8 cellular contexts compared by ENCODE assay signal in the genomic region with DNA sequence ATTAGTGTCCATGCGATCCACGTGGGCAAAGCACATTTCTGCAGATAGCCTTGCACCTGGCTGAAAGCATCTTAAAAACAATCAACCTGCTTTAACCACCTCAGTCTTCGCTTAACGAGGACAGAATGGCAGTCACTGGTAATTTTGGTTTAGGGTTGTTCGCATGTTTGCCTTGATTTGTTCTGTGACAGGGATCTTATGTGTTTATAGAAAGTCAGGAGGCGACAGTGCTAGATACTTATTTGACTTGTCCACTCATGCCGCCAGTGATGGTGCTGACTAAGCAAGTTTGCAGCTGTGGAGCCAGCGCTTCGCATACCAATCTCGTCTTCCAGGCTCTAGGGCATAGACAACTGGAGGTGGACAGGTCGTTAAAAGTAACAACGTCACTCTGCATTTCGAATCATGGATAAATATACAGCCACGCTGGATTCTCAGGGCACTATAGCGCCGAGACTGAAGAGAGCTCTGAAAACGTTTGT. TPM values are rescaled to one million over a fixed set of nuclear protein-coding genes. Genes with fewer than 3 reads are reported as not detected.
DNase-seq lines count a peak whose midpoint lies in the region; ATAC-seq, FAIRE-seq and TF ChIP-seq lines count a peak whose summit lies in the region.

No MANE protein-coding gene starts in this region.

- FAIRE-seq in D721Med (lab: Jason Lieb, UNC) = no peak

- H3K4me3 Mint-ChIP-seq in GM23338 = peak overlapping the region; percentile 93
- H3K4me3 Mint-ChIP-seq in activated CD8-positive, alpha-beta T cell treated with anti-CD3 and anti-CD28 coated beads for 36 hours = peak overlapping the region; percentile 98

- POLR2A ChIA-PET in activated CD8-positive, alpha-beta T cell treated with anti-CD3 and anti-CD28 coated beads for 36 hours (lab: Charles Lee) = interaction anchor here (0.7 to 7.7 kb wide), 11 partner anchors 10 to 380 kb away, joined by 3 to 90 read pairs (median 7); partner anchors contain the start of genes ABCB1, CROT and DMTF1

- H3K4me1 Mint-ChIP-seq in GM23338 = peaks cover 17% of the 10 kb centered on the region
- peaks cover 18% of the 10 kb centered on the region for H3K4me1 Mint-ChIP-seq in activated CD8-positive, alpha-beta T cell treated with anti-CD3 and anti-CD28 coated beads for 36 hours (ENCODE audit: low read depth)

- H3K9me2 ChIP-seq in GM23338 (ENCODE audit: insufficient read depth) = no peaks in the 10 kb centered on the region

- CTCF ChIA-PET in activated CD8-positive, alpha-beta T cell treated with anti-CD3 and anti-CD28 coated beads for 36 hours (lab: Charles Lee) = interaction anchor here (0.6 to 3.0 kb wide), 11 partner anchors 12 to 294 kb away, joined by 3 to 14 read pairs (median 4); partner anchors contain the start of genes DMTF1 and ELAPOR2

- H3K4me1 ChIP-seq in GM23338 (ENCODE audit: insufficient read depth) = peaks cover 14% of the 10 kb centered on the region
- H3K4me1 ChIP-seq in iPS-20b (ENCODE audit: insufficient read depth, low read length) = peaks cover 5% of the 10 kb centered on the region; the same call in 1 of the 2 replicates

- H3K27me3 Mint-ChIP-seq in GM23338 (ENCODE audit: insufficient read depth, low read depth, poor library complexity) = peaks cover 17% of the 10 kb centered on the region
- H3K27me3 Mint-ChIP-seq in activated CD8-positive, alpha-beta T cell treated with anti-CD3 and anti-CD28 coated beads for 36 hours = peaks cover 2% of the 10 kb centered on the region

- H3K4me3 ChIP-seq in GM23338 (peak overlapping the region; percentile 99), iPS-20b (ENCODE audit: low read length) (peak overlapping the region; percentile 92), skin epidermis (peak overlapping the region; percentile 68 to 95 (median 89))

- peaks cover 20% of the 10 kb centered on the region for H4K20me1 ChIP-seq in GM23338 (replicated peaks; ENCODE audit: insufficient read depth)

- peak overlapping the region; percentile 96 for H3K4me2 ChIP-seq in GM23338

- intact Hi-C loops in activated CD8-positive, alpha-beta T cell treated with anti-CD3 and anti-CD28 coated beads for 36 hours (cut with micrococcal nuclease) = loop anchor here (10.0 kb wide), 1 partner anchor 166 kb away; the partner anchor contains the start of gene ELAPOR2

- no peak overlapping the region for H3K9ac ChIP-seq in iPS-20b (ENCODE audit: low read depth, low read length)

- H2AFZ ChIP-seq in GM23338 = peak overlapping the region; percentile 100

- no peak for TF ChIP-seq CTCF in GM23338 (conservative IDR thresholded peaks at IDR 0.05; ENCODE audit: low read depth in 2 of 2)
- TF ChIP-seq CTCF in activated CD8-positive, alpha-beta T cell treated with anti-CD3 and anti-CD28 coated beads for 36 hours (IDR thresholded peaks at IDR 0.05) = no peak
- no peak for TF ChIP-seq CTCF in D721Med (IDR thresholded peaks at IDR 0.05; ENCODE audit: insufficient read depth, missing control alignments)

- peaks cover 5% of the 10 kb centered on the region; the same call in 2 of the 3 replicates for H3K36me3 Mint-ChIP-seq in GM23338 (ENCODE audit: low read depth)
- H3K36me3 Mint-ChIP-seq in activated CD8-positive, alpha-beta T cell treated with anti-CD3 and anti-CD28 coated beads for 36 hours (ENCODE audit: low read depth) = peaks cover 33% of the 10 kb centered on the region

- H3K9me3 Mint-ChIP-seq in GM23338 = peaks cover 3% of the 10 kb centered on the region; the same call in 2 of the 3 replicates
- no peaks in the 10 kb centered on the region for H3K9me3 Mint-ChIP-seq in activated CD8-positive, alpha-beta T cell treated with anti-CD3 and anti-CD28 coated beads for 36 hours

- peak; percentile 21 for DNase-seq in AG08395 (ENCODE audit: low spot score)
- peak; percentile 30 for DNase-seq in GM23338 (ENCODE audit: low spot score)
- peak; percentile 13 for DNase-seq in activated CD8-positive, alpha-beta T cell treated with anti-CD3 and anti-CD28 coated beads for 36 hours
- no peak for DNase-seq in D721Med (ENCODE audit: insufficient read length, low spot score)
- DNase-seq in SIG-M5 treated with dmso at 0.1 percent for 504 hours (lab: John Stamatoyannopoulos, UW; ENCODE audit: unreplicated experiment) = no peak

- H3K27ac ChIP-seq in GM23338 (ENCODE audit: low read depth) (no peak overlapping the region), iPS-20b (ENCODE audit: low read length) (no peak overlapping the region), skin epidermis (peak overlapping the region in 9 of 21 experiments; percentile 77 to 91 (median 88))

- ATAC-seq in GM23338 (no peak), GM21723 (IDR thresholded peaks at IDR 0.05; ENCODE audit: unreplicated experiment) (no peak)
- no peak for ATAC-seq in activated CD8-positive, alpha-beta T cell treated with anti-CD3 and anti-CD28 coated beads for 36 hours

- no peaks in the 10 kb centered on the region for H3K36me3 ChIP-seq in GM23338 (ENCODE audit: insufficient read depth)
- H3K36me3 ChIP-seq in iPS-20b (ENCODE audit: insufficient read depth, low read depth, low read length) = peaks cover 14% of the 10 kb centered on the region

- H3F3A ChIP-seq in GM23338 (replicated peaks; ENCODE audit: low read depth) = no peaks in the 10 kb centered on the region

- H3K9me3 ChIP-seq in iPS-20b (ENCODE audit: insufficient read depth, low read depth, low read length) = no peaks in the 10 kb centered on the region

- H3K27ac Mint-ChIP-seq in GM23338 = no peak overlapping the region
- H3K27ac Mint-ChIP-seq in activated CD8-positive, alpha-beta T cell treated with anti-CD3 and anti-CD28 coated beads for 36 hours = peak overlapping the region; percentile 61

- H3K27me3 ChIP-seq in GM23338 (ENCODE audit: insufficient read depth) = peaks cover 31% of the 10 kb centered on the region
- H3K27me3 ChIP-seq in iPS-20b (ENCODE audit: insufficient read depth, low read length) = peaks cover 42% of the 10 kb centered on the region

- H3K79me2 ChIP-seq in GM23338 (replicated peaks; ENCODE audit: insufficient read depth) = peaks cover 30% of the 10 kb centered on the region

TF ChIP-seq in GM23338, 12 proteins besides CTCF, POLR2A, EP300 and RAD21 (continues in another document):
- no peak for TF ChIP-seq EZH2 (IDR thresholded peaks at IDR 0.05; ENCODE audit: low read depth, unreplicated experiment)
- TF ChIP-seq ZNF331 (CRISPR knock-in tag; IDR thresholded peaks at IDR 0.05; ENCODE audit: low read depth) = no peak
- TF ChIP-seq NANOG (IDR thresholded peaks at IDR 0.05; ENCODE audit: borderline replicate concordance) = no peak
- TF ChIP-seq, protein P1, sequence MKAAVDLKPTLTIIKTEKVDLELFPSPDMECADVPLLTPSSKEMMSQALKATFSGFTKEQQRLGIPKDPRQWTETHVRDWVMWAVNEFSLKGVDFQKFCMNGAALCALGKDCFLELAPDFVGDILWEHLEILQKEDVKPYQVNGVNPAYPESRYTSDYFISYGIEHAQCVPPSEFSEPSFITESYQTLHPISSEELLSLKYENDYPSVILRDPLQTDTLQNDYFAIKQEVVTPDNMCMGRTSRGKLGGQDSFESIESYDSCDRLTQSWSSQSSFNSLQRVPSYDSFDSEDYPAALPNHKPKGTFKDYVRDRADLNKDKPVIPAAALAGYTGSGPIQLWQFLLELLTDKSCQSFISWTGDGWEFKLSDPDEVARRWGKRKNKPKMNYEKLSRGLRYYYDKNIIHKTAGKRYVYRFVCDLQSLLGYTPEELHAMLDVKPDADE (IDR thresholded peaks at IDR 0.05) = no peak
- no peak for TF ChIP-seq POLR2AphosphoS5 (IDR thresholded peaks at IDR 0.05; ENCODE audit: low read depth)
- no peak for TF ChIP-seq EZH2phosphoT487 (IDR thresholded peaks at IDR 0.05; ENCODE audit: unreplicated experiment)
- TF ChIP-seq STAT1 (IDR thresholded peaks at IDR 0.05; ENCODE audit: unreplicated experiment) = no peak
- no peak for TF ChIP-seq REST (IDR thresholded peaks at IDR 0.05; ENCODE audit: unreplicated experiment)
- no peak for TF ChIP-seq CREB1 (CRISPR knock-in tag; IDR thresholded peaks at IDR 0.05; ENCODE audit: low read depth)
- no peak for TF ChIP-seq JUNB (IDR thresholded peaks at IDR 0.05; ENCODE audit: unreplicated experiment)
- TF ChIP-seq ZNF114 (CRISPR knock-in tag; IDR thresholded peaks at IDR 0.05) = no peak

RNA-seq across cellular contexts. Expression of gene TMEM243, which starts 1.2 kb away (rescaled TPM):
- 44.5 and 52.7 TPM in 2 replicates for total RNA-seq in GM23338 (2014; rRNA removed; shearing (Covaris generic))
- polyA plus RNA-seq in GM23338 (2016; fragmentation: Nextera tagmentation; extraction: Ambion mirVana) = 68.2 and 82.5 TPM in 2 replicates
- 10 to 100 TPM; 67.0 to 67.2 TPM for total RNA-seq in activated CD8-positive, alpha-beta T cell treated with anti-CD3 and anti-CD28 coated beads for 36 hours

Comparison
In these comparisons a context has a peak if more than half of its experiments do, and no peak if none do; other contexts are left out.
1. DNase-seq: peak in AG08395 (single experiment), GM23338 (single experiment) and activated CD8-positive, alpha-beta T cell treated with anti-CD3 and anti-CD28 coated beads for 36 hours (single experiment); none in D721Med (single experiment) and SIG-M5 treated with dmso at 0.1 percent for 504 hours (single experiment).
2. Peak in every context shown above with its lines, with median percentiles within 50 percentile points of each other: H3K4me3 ChIP-seq.